8 cellular contexts compared by ENCODE assay signal in the genomic region with DNA sequence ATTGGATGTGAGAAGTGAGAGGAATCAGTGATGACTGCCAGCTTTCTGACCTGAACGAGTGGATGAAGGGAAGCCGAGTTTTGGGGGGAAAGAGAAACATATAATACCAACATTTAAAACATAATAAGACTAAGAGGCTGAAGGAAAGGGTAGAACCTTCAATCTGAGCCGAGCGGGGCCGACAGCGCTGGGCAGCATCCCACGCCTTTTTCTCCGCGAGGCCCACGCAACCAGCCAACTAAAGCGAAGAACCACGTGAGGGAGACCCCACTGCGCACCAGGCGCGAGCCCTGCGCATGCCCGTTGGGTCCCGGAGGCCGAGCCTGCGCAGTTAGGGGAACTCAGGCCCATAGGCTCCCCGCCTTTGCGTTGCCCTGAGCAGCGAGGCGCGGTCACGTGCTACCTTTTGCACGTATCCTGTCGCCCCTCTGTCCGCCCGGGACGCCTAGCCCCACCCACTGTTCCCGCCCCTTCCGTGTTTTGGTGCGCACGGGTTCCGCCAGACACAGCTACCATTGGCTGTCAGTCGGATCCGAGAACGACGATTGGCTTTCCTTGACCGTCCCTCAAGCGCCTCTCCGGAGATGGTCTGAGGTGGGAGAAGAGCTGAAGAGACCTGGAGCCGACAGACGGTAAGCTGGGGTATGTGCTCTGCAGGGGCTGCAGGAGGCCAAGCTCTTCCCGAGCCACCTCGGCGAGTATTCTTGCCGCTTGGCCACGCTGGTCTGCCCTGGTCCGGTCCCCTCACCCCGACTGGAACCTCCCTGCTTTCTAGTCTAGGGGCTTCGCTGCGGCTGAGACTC. TPM values are rescaled to one million over a fixed set of nuclear protein-coding genes. Genes with fewer than 3 reads are reported as not detected.
DNase-seq lines count a peak whose midpoint lies in the region; ATAC-seq and TF ChIP-seq lines count a peak whose summit lies in the region.

A gene with protein sequence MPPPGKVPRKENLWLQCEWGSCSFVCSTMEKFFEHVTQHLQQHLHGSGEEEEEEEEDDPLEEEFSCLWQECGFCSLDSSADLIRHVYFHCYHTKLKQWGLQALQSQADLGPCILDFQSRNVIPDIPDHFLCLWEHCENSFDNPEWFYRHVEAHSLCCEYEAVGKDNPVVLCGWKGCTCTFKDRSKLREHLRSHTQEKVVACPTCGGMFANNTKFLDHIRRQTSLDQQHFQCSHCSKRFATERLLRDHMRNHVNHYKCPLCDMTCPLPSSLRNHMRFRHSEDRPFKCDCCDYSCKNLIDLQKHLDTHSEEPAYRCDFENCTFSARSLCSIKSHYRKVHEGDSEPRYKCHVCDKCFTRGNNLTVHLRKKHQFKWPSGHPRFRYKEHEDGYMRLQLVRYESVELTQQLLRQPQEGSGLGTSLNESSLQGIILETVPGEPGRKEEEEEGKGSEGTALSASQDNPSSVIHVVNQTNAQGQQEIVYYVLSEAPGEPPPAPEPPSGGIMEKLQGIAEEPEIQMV (plus strand): TSS at position 573 of the 803 bp plus-strand sequence. CDS start 5,365 bp downstream, outside the sequence.

- H3K27ac Mint-ChIP-seq in T-helper 17 cell: peak within 1 kb of the TSS; percentile 98

- peaks cover 12% of the 10 kb centered on the region for H3K4me1 ChIP-seq in upper lobe of right lung

- peak within 1 kb of the TSS; percentile 85 for H3K27ac ChIP-seq in upper lobe of right lung

- no peaks in the 10 kb centered on the region for H3K27me3 ChIP-seq in upper lobe of right lung

- H3K27me3 Mint-ChIP-seq in T-helper 17 cell: no peaks in the 10 kb centered on the region

- intact Hi-C loops in left cardiac atrium (cut with DNase I): no loop called here
- intact Hi-C loops in posterior vena cava (cut with DNase I): no loop called here
- intact Hi-C loops in upper lobe of right lung (cut with DNase I): loop anchor here (2.0 kb wide), 1 partner anchor 14 kb away; a partner anchor contains a TSS

- ATAC-seq in HG02885 (IDR thresholded peaks at IDR 0.05; ENCODE audit: poor library complexity, unreplicated experiment): peak; percentile 96
- peak; percentile 99 for ATAC-seq in T-helper 17 cell
- peak; percentile 100 for ATAC-seq in left cardiac atrium
- ATAC-seq in upper lobe of right lung: peak; percentile 99

- H3K4me3 Mint-ChIP-seq in T-helper 17 cell: peak within 1 kb of the TSS; percentile 99

- H3K4me3 ChIP-seq in upper lobe of right lung: peak within 1 kb of the TSS; percentile 71

- peak; percentile 70 for TF ChIP-seq POLR2A in GM15510 (IDR thresholded peaks at IDR 0.05; ENCODE audit: borderline replicate concordance, extremely low read depth, insufficient read length)

- no peak for TF ChIP-seq CTCF in upper lobe of right lung (IDR thresholded peaks at IDR 0.05)

- peaks cover 23% of the 10 kb centered on the region for H3K36me3 ChIP-seq in upper lobe of right lung

- peaks cover 33% of the 10 kb centered on the region for H3K4me1 Mint-ChIP-seq in T-helper 17 cell

- H3K9me3 ChIP-seq in T-helper 17 cell (ENCODE audit: control insufficient read depth, low read length, poor library complexity, severe bottlenecking): no peaks in the 10 kb centered on the region
- H3K9me3 ChIP-seq in upper lobe of right lung: no peaks in the 10 kb centered on the region

- DNase-seq in NCI-H1694 treated with DMSO at 0.1 percent for 48 hours (lab: John Stamatoyannopoulos, UW): peak; percentile 84
- peak; percentile 97 to 100 (median 99) for DNase-seq in T-helper 17 cell
- peak; percentile 95 to 100 (median 99) for DNase-seq in amygdala (lab: John Stamatoyannopoulos, UW)
- peak; percentile 100 for DNase-seq in left cardiac atrium
- DNase-seq in posterior vena cava (ENCODE audit: low spot score): peak; percentile 100
- peak; percentile 100 for DNase-seq in upper lobe of right lung

- H3K36me3 Mint-ChIP-seq in T-helper 17 cell (ENCODE audit: low read depth): no peaks in the 10 kb centered on the region

RNA-seq across cellular contexts. Expression of the gene that starts here (rescaled TPM):
- total RNA-seq in T-helper 17 cell (10 to 100 TPM; 22.3 to 26.1 TPM), left cardiac atrium (10 to 100 TPM; 12.9 to 17.5 TPM), posterior vena cava (10 to 100 TPM; 10.8 to 13.4 TPM), upper lobe of right lung (25.2 TPM)

Comparison
In these comparisons a context has a peak if more than half of its experiments do, and no peak if none do; other contexts are left out.
1. Peak in every context shown above with its lines: DNase-seq, ATAC-seq, H3K4me3 ChIP-seq and H3K27ac ChIP-seq.